In the genomic region with DNA sequence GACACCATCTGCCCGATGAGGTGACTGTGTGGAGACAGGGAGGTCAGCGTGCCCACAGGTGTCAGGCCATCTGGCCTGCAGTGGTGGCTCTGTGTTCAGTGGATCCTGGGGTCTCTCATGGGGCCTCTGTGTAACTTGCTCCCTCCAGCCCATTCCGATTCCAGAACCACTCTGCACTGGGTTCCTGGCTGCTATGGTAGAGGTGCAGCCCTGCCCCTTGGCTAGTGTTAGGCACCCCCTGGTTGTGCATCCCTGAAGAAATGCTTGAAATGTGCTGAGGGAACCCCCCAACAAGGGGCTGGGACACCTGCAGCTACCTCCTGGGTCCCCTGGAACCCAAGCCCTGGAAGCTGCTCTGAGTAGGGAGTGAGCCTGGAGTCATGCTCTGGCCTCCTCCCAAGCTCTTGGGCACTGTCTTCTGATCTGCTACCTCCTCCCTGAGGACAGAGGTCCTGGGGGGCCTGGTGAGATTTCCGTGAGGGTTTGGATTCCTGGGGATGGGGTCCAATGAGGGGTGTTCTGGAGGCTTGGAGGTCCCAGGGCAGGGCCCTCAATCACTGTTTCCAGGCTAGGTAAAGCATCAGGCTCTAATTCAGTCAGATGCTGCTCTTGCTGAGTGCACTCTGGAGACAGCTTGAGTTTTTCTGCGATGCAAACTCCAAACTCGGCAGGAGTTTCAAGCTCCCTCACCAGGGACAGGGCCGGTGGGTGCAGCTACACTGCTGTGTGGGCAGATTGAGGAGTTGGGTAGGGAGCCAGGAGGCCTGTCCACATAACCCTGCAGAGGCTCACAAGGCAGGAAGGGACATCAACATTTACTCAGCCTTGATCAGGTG, we compare ENCODE assay signal across 13 cellular contexts. TPM values are rescaled to one million over a fixed set of nuclear protein-coding genes. Genes with fewer than 3 reads are reported as not detected.
"Had no signal": no experiment of that assay in that cellular context is flagged by ENCODE, and none has a peak within 500 bp of the region (broad histone marks: within the 10 kb centered on the region; RNA-seq: fewer than 3 reads in every experiment).

No MANE protein-coding gene starts in this region.

- H3K27me3 Mint-ChIP-seq: activated naive CD4-positive, alpha-beta T cell treated with anti-CD3 and anti-CD28 coated beads, Interleukin-2, amount 50 U/mL, for 24 hours had no signal

- ATAC-seq: esophagus mucosa had no signal

- H3K36me3 ChIP-seq: brain microvascular endothelial cell, ovary, tibial artery had no signal

- H3K4me1 Mint-ChIP-seq: activated naive CD4-positive, alpha-beta T cell treated with anti-CD3 and anti-CD28 coated beads, Interleukin-2, amount 50 U/mL, for 24 hours; nephron had no signal

- H3K4me1 ChIP-seq: tibial artery had no signal

- H3K9me3 ChIP-seq: ovary, tibial artery had no signal

- H3K4me3 Mint-ChIP-seq: activated naive CD4-positive, alpha-beta T cell treated with anti-CD3 and anti-CD28 coated beads, Interleukin-2, amount 50 U/mL, for 24 hours; nephron had no signal

- H3K27ac Mint-ChIP-seq: activated naive CD4-positive, alpha-beta T cell treated with anti-CD3 and anti-CD28 coated beads, Interleukin-2, amount 50 U/mL, for 24 hours; activated T-helper 2 cell treated with anti-CD3 and anti-CD28 coated beads, Interferon-gamma antibody, Interleukin-2, Interleukin-4, amounts not matched to agents 10 μg/mL and 5 μg/mL and 100 μg/mL, durations not matched to agents 14 hours and 24 hours and 36 hours; nephron had no signal

- H3K36me3 Mint-ChIP-seq: activated naive CD4-positive, alpha-beta T cell treated with anti-CD3 and anti-CD28 coated beads, Interleukin-2, amount 50 U/mL, for 24 hours had no signal

- DNase-seq: amygdala; brain microvascular endothelial cell; mesenchymal stem cell; SIG-M5; stimulated activated CD4-positive, alpha-beta T cell treated with anti-CD3 and anti-CD28 coated beads, Interleukin-4, amount 100 ng/mL, for 4 hours; T-helper 2 cell; tibial artery had no signal

- H3K9me3 Mint-ChIP-seq: activated naive CD4-positive, alpha-beta T cell treated with anti-CD3 and anti-CD28 coated beads, Interleukin-2, amount 50 U/mL, for 24 hours; activated T-helper 2 cell treated with anti-CD3 and anti-CD28 coated beads, Interferon-gamma antibody, Interleukin-2, Interleukin-4, amounts not matched to agents 10 μg/mL and 5 μg/mL and 100 μg/mL, durations not matched to agents 14 hours and 24 hours and 36 hours; nephron had no signal

- H3K4me3 ChIP-seq: ovary, tibial artery had no signal

- H3K27me3 ChIP-seq: brain microvascular endothelial cell, ovary, tibial artery had no signal

- H3K27ac ChIP-seq: brain microvascular endothelial cell, ovary, tibial artery had no signal

RNA-seq across cellular contexts. Expression of gene RAMP3, which starts 27.7 kb away (rescaled TPM):
- total RNA-seq: fibroblast of villous mesenchyme had no signal
